In the genomic region with DNA sequence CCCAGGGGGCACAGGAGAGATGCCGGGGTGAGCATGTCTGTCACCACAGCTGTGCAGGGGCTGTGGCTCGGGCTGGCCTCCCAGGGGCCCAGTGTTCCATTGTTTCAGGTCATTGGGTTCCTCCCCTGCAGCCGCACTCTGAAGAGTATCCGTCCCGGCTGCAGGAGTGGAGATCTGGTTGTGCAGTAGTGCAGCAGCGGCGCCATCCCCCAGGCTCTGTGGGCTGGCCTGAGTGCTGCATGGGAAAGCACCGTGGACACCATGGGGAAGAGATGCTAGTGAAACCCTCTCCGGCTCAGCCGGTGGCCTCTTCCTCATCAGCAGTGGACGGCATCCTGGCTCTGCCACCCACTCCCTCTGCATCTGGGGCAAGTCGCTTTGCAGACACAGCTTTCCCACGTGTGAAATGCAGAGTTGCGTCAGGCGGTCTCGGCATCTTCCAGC, we compare ENCODE assay signal across 16 cellular contexts. TPM values are rescaled to one million over a fixed set of nuclear protein-coding genes. Genes with fewer than 3 reads are reported as not detected.
A peak's percentile ranks its signal among the peaks of the same experiment; 100 is the strongest.
DNase-seq lines count a peak whose midpoint lies in the region; ATAC-seq and TF ChIP-seq lines count a peak whose summit lies in the region.
"Had no signal": no experiment of that assay in that cellular context is flagged by ENCODE, and none has a peak within 500 bp of the region (broad histone marks: within the 10 kb centered on the region; RNA-seq: fewer than 3 reads in every experiment).

No MANE protein-coding gene starts in this region.

- peak overlapping the region in 1 of 2 experiments; percentile 3 for H3K4ac ChIP-seq in mesenchymal stem cell (ENCODE audit: low read depth in 1 of 2, low read length in 2 of 2)

- H3K4me2 ChIP-seq in mesenchymal stem cell (ENCODE audit: low read length, poor library complexity, severe bottlenecking): no peak overlapping the region

- H3K18ac ChIP-seq in mesenchymal stem cell (ENCODE audit: low read depth in 1 of 2, low read length in 2 of 2): peak overlapping the region; percentile 42 to 85

- peaks cover 74% of the 10 kb centered on the region for H3K36me3 Mint-ChIP-seq in dendritic cell treated with granulocyte-macrophage colony-stimulating factor and Interleukin-4, amounts not matched to agents 40 ng/mL and 50 ng/mL, for 4 days (ENCODE audit: low read depth)

- peak overlapping the region; percentile 94 for H3K27ac Mint-ChIP-seq in dendritic cell treated with granulocyte-macrophage colony-stimulating factor and Interleukin-4, amounts not matched to agents 40 ng/mL and 50 ng/mL, for 4 days
- H3K27ac Mint-ChIP-seq: nephron progenitor cell had no signal

- H4K91ac ChIP-seq in mesenchymal stem cell (ENCODE audit: low read length): peak overlapping the region; percentile 84

- H3K9me3 ChIP-seq in mesenchymal stem cell (ENCODE audit: control insufficient read depth, low read length) (no peaks in the 10 kb centered on the region), stomach (no peaks in the 10 kb centered on the region)

- no peak for TF ChIP-seq EP300 in stomach (IDR thresholded peaks at IDR 0.05)

- no peak overlapping the region for H4K8ac ChIP-seq in mesenchymal stem cell (ENCODE audit: low read length)

- peak overlapping the region in 1 of 2 experiments; percentile 82 for H2BK12ac ChIP-seq in mesenchymal stem cell (ENCODE audit: low read length in 2 of 2)

- peaks cover 97% of the 10 kb centered on the region for H3K4me1 Mint-ChIP-seq in dendritic cell treated with granulocyte-macrophage colony-stimulating factor and Interleukin-4, amounts not matched to agents 40 ng/mL and 50 ng/mL, for 4 days (ENCODE audit: low read depth)

- H3K27me3 ChIP-seq in mesenchymal stem cell (ENCODE audit: control insufficient read depth in 1 of 2, insufficient read depth in 1 of 2, low read length in 2 of 2) (no peaks in the 10 kb centered on the region), stomach (no peaks in the 10 kb centered on the region)

- H2BK120ac ChIP-seq in mesenchymal stem cell (ENCODE audit: low read depth, low read length): no peak overlapping the region

- peaks cover 51% of the 10 kb centered on the region for H3K4me1 ChIP-seq in mesenchymal stem cell (ENCODE audit: control insufficient read depth, insufficient read depth, low read depth, low read length)
- H3K4me1 ChIP-seq in stomach: peaks cover 36 to 88% (median 61%) of the 10 kb centered on the region in 4 donors

- intact Hi-C loops in dendritic cell treated with granulocyte-macrophage colony-stimulating factor and Interleukin-4, amounts not matched to agents 40 ng/mL and 50 ng/mL, for 4 days (cut with micrococcal nuclease): no loop called here
- intact Hi-C loops in stomach (cut with DNase I; ENCODE audit: low total_unique reads): no loop called here

- peaks cover 0 to 4% of the 10 kb centered on the region in 2 experiments for H3K36me3 ChIP-seq in mesenchymal stem cell (ENCODE audit: control insufficient read depth in 1 of 2, insufficient read depth in 2 of 2, low read depth in 1 of 2, low read length in 2 of 2)
- H3K36me3 ChIP-seq in stomach: peaks cover 0 to 19% (median 11%) of the 10 kb centered on the region in 4 donors

- H3K27ac ChIP-seq in mesenchymal stem cell (ENCODE audit: low read length, poor library complexity, severe bottlenecking) (no peak overlapping the region), stomach (peak overlapping the region in 4 of 5 donors; percentile 16 to 84 (median 50))

- peak overlapping the region; percentile 64 for H3K4me3 Mint-ChIP-seq in dendritic cell treated with granulocyte-macrophage colony-stimulating factor and Interleukin-4, amounts not matched to agents 40 ng/mL and 50 ng/mL, for 4 days
- H3K4me3 Mint-ChIP-seq: activated CD4-positive, alpha-beta T cell treated with anti-CD3 and anti-CD28 coated beads, Interleukin-2, amount 10 ng/mL, durations not matched to agents 7 days and 5 days; nephron progenitor cell; T-helper 2 cell treated with Interferon-gamma antibody and Interleukin-4, amounts not matched to agents 5 μg/mL and 100 μg/mL, for 36 hours had no signal

- peak overlapping the region in 1 of 2 experiments; percentile 13 for H3K14ac ChIP-seq in mesenchymal stem cell (ENCODE audit: low read length in 2 of 2)

- in situ Hi-C loops in GM13976 (cut with MboI; ENCODE audit: low sequenced_read_pairs, unreplicated experiment) (no loop called here), G401 (cut with HindIII; ENCODE audit: low sequenced_read_pairs) (no loop called here)

- no peak overlapping the region for H2AFZ ChIP-seq in mesenchymal stem cell (ENCODE audit: low read depth, low read length)

- H3K9ac ChIP-seq in mesenchymal stem cell (ENCODE audit: low read length): no peak overlapping the region

- peaks cover 38% of the 10 kb centered on the region for H3K79me1 ChIP-seq in mesenchymal stem cell (replicated peaks; ENCODE audit: low read length, poor library complexity, severe bottlenecking)

- no peak overlapping the region for H2AK5ac ChIP-seq in mesenchymal stem cell (ENCODE audit: low read length, severe bottlenecking)

- no peaks in the 10 kb centered on the region for H3K9me3 Mint-ChIP-seq in dendritic cell treated with granulocyte-macrophage colony-stimulating factor and Interleukin-4, amounts not matched to agents 40 ng/mL and 50 ng/mL, for 4 days
- H3K9me3 Mint-ChIP-seq: activated CD4-positive, alpha-beta T cell treated with anti-CD3 and anti-CD28 coated beads, Interleukin-2, amount 10 ng/mL, durations not matched to agents 7 days and 5 days; T-helper 2 cell treated with Interferon-gamma antibody and Interleukin-4, amounts not matched to agents 5 μg/mL and 100 μg/mL, for 36 hours had no signal

- no peak for ATAC-seq in HG03196 (IDR thresholded peaks at IDR 0.05; ENCODE audit: unreplicated experiment)

- H3K27me3 Mint-ChIP-seq in dendritic cell treated with granulocyte-macrophage colony-stimulating factor and Interleukin-4, amounts not matched to agents 40 ng/mL and 50 ng/mL, for 4 days: no peaks in the 10 kb centered on the region
- H3K27me3 Mint-ChIP-seq: activated CD4-positive, alpha-beta T cell treated with anti-CD3 and anti-CD28 coated beads, Interleukin-2, amount 10 ng/mL, durations not matched to agents 7 days and 5 days had no signal

- no peak overlapping the region for H3K4me3 ChIP-seq in mesenchymal stem cell (ENCODE audit: insufficient read depth in 1 of 2, low read depth in 1 of 2, low read length in 2 of 2)
- no peak overlapping the region for H3K4me3 ChIP-seq in stomach

- no peak overlapping the region for H2BK5ac ChIP-seq in mesenchymal stem cell (ENCODE audit: low read depth, low read length, poor library complexity, severe bottlenecking)

- TF ChIP-seq CTCF in GM13976 (IDR thresholded peaks at IDR 0.05; ENCODE audit: borderline replicate concordance, control extremely low read depth, extremely low read depth, insufficient read depth, missing control alignments): no peak
- TF ChIP-seq CTCF in stomach (IDR thresholded peaks at IDR 0.05): no peak

- peak; percentile 59 for DNase-seq in GM13976 (ENCODE audit: low spot score)
- DNase-seq in mesenchymal stem cell: no peak
- no peak for DNase-seq in stomach
- no peak for DNase-seq in DMS153 (lab: John Stamatoyannopoulos, UW)
- DNase-seq in G401 (ENCODE audit: low spot score): no peak
- no peak for DNase-seq in NCI-H82 treated with DMSO at 0.1 percent for 48 hours (lab: John Stamatoyannopoulos, UW; ENCODE audit: unreplicated experiment)
- DNase-seq: activated CD4-positive, alpha-beta T cell treated with anti-CD3 and anti-CD28 coated beads, Interleukin-2, amount 10 ng/mL, durations not matched to agents 7 days and 5 days; activated T-cell treated with anti-CD3 and anti-CD28 coated beads, Interleukin-2, amount 50 U/mL, for 48 hours; amniotic stem cell; kidney glomerular epithelial cell; NCI-H2081; NCI-H774; nephron progenitor cell had no signal

- no peak overlapping the region for H3K23ac ChIP-seq in mesenchymal stem cell (ENCODE audit: low read length in 2 of 2)

- no peak overlapping the region for H2BK15ac ChIP-seq in mesenchymal stem cell (ENCODE audit: low read depth, poor library complexity, severe bottlenecking)

- 94% methylated on average over 16 of the region's 16 CpGs for WGBS in mesenchymal stem cell
- 69 to 88% (median 84%) methylated on average over 14 to 16 of the region's 16 CpGs for WGBS in stomach, 5 donors

- TF ChIP-seq POLR2A in stomach (IDR thresholded peaks at IDR 0.05): no peak

RNA-seq across cellular contexts. Expression of a gene that starts 29.2 kb away (rescaled TPM):
- polyA plus RNA-seq in mesenchymal stem cell (2013, experiment 1 of 2): 25.0 TPM
- 24.9 TPM for polyA plus RNA-seq in mesenchymal stem cell (2013, experiment 2 of 2)
- total RNA-seq in stomach: 10 to 100 TPM; 33.5 to 72.4 (median 40.8) TPM
- polyA plus RNA-seq in stomach: 10 to 100 TPM; 19.5 to 42.5 (median 40.0) TPM
- total RNA-seq in G401 (2014; rRNA removed; shearing (Covaris generic)): 53.5 and 58.4 TPM in 2 replicates
